Comparison of ENCODE assay signal across 8 cellular contexts in the genomic region with DNA sequence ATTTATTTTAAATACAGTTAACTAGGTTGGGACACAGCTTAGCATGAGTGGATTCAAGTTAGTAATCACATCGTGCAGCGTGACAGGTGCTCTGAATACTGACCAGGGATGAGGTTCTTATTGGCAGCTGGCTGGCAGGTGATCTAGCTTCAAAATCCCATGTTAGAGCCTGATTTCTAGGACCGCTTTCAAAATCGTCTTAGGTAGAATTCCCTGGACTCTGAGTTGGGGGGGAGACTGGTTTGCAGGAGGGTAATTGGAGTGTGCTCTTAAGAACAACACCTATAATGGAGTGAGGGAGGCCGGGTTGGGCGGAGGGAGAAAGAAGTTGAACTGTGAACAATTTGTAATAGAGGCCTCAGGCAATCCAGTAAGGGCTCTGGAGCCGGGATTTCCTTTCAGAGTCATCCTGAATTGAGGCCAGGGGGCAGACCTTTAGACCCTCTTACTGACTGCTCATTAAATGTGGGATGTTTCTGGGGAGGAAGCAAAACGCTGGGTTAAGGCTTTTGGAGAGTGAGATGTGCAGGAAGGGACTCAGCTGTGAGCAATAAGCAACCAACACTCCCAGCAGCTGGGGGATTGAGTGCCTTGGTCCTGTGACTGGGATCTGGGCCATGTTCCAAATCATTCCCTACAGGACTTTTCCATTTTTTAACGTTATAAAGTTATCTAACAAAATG. TPM values are rescaled to one million over a fixed set of nuclear protein-coding genes. Genes with fewer than 3 reads are reported as not detected.
DNase-seq lines count a peak whose midpoint lies in the region; ATAC-seq and FAIRE-seq lines count a peak whose summit lies in the region.

No MANE protein-coding gene starts in this region.

- H3K4me2 ChIP-seq in mesendoderm (ENCODE audit: low read length): no peak overlapping the region

- peaks cover 10% of the 10 kb centered on the region for H3K79me1 ChIP-seq in mesendoderm (ENCODE audit: low read length)

- H2BK120ac ChIP-seq in mesendoderm (ENCODE audit: low read depth, low read length): no peak overlapping the region

- H3K27me3 Mint-ChIP-seq in stimulated activated naive CD8-positive, alpha-beta T cell treated with anti-CD3 and anti-CD28 coated beads, Interleukin-15, Interleukin-2, amounts not matched to agents 100 ng/mL and 50 ng/mL, for 24 hours: no peaks in the 10 kb centered on the region
- no peaks in the 10 kb centered on the region for H3K27me3 Mint-ChIP-seq in activated naive CD8-positive, alpha-beta T cell treated with anti-CD3 and anti-CD28 coated beads for 36 hours

- H3K36me3 Mint-ChIP-seq in stimulated activated naive CD8-positive, alpha-beta T cell treated with anti-CD3 and anti-CD28 coated beads, Interleukin-15, Interleukin-2, amounts not matched to agents 100 ng/mL and 50 ng/mL, for 24 hours (ENCODE audit: low read depth): peaks cover 23% of the 10 kb centered on the region
- H3K36me3 Mint-ChIP-seq in activated naive CD8-positive, alpha-beta T cell treated with anti-CD3 and anti-CD28 coated beads for 36 hours: peaks cover 15% of the 10 kb centered on the region

- no peak overlapping the region for H2AK5ac ChIP-seq in mesendoderm (ENCODE audit: low read length)

- H3K79me2 ChIP-seq in mesendoderm (ENCODE audit: control insufficient read depth, insufficient read depth, low read length): peaks cover 16% of the 10 kb centered on the region

- no peak overlapping the region for H4K8ac ChIP-seq in mesendoderm (ENCODE audit: low read depth, low read length)

- H3K4me3 Mint-ChIP-seq in stimulated activated naive CD8-positive, alpha-beta T cell treated with anti-CD3 and anti-CD28 coated beads, Interleukin-15, Interleukin-2, amounts not matched to agents 100 ng/mL and 50 ng/mL, for 24 hours: peak overlapping the region; percentile 92
- peak overlapping the region; percentile 89 for H3K4me3 Mint-ChIP-seq in activated naive CD8-positive, alpha-beta T cell treated with anti-CD3 and anti-CD28 coated beads for 36 hours

- no peak for FAIRE-seq in urothelium cell line (lab: Jason Lieb, UNC)

- H3K4me3 ChIP-seq in mesendoderm (ENCODE audit: low read length): no peak overlapping the region

- peak overlapping the region; percentile 40 for H3K56ac ChIP-seq in mesendoderm (ENCODE audit: low read length)

- no peak overlapping the region for H3K4ac ChIP-seq in mesendoderm (ENCODE audit: low read depth, low read length)

- no peak overlapping the region for H4K5ac ChIP-seq in mesendoderm (ENCODE audit: low read length)

- H3K27ac ChIP-seq in mesendoderm (ENCODE audit: low read depth, low read length): no peak overlapping the region

- no peak overlapping the region for H2BK5ac ChIP-seq in mesendoderm (ENCODE audit: low read length)

- DNase-seq in stimulated activated naive CD8-positive, alpha-beta T cell treated with anti-CD3 and anti-CD28 coated beads, Interleukin-15, Interleukin-2, amounts not matched to agents 100 U/mL and 50 U/mL, for 24 hours: no peak
- no peak for DNase-seq in activated naive CD8-positive, alpha-beta T cell treated with anti-CD3 and anti-CD28 coated beads for 36 hours
- DNase-seq in mesendoderm (no peak), NCI-H1092 treated with DMSO at 0.1 percent for 48 hours (lab: John Stamatoyannopoulos, UW) (no peak), urothelium cell line (ENCODE audit: low spot score) (no peak)

- H3K27ac Mint-ChIP-seq in stimulated activated naive CD8-positive, alpha-beta T cell treated with anti-CD3 and anti-CD28 coated beads, Interleukin-15, Interleukin-2, amounts not matched to agents 100 ng/mL and 50 ng/mL, for 24 hours: peak overlapping the region; percentile 93
- no peak overlapping the region for H3K27ac Mint-ChIP-seq in activated naive CD8-positive, alpha-beta T cell treated with anti-CD3 and anti-CD28 coated beads for 36 hours

- H3K18ac ChIP-seq in mesendoderm (ENCODE audit: low read length): no peak overlapping the region

- no peak overlapping the region for H2BK15ac ChIP-seq in mesendoderm (replicated peaks; ENCODE audit: low read depth)

- peak overlapping the region; percentile 6 for H3K9ac ChIP-seq in mesendoderm (ENCODE audit: low read length)

- H3K27me3 ChIP-seq in mesendoderm (ENCODE audit: insufficient read depth, low read length, poor library complexity): no peaks in the 10 kb centered on the region

- no peak overlapping the region for H3K23ac ChIP-seq in mesendoderm (ENCODE audit: low read length)

- ATAC-seq in stimulated activated naive CD8-positive, alpha-beta T cell treated with anti-CD3 and anti-CD28 coated beads, Interleukin-15, Interleukin-2, amounts not matched to agents 100 U/mL and 50 U/mL, for 24 hours: no peak
- ATAC-seq in GM18517 (IDR thresholded peaks at IDR 0.05; ENCODE audit: unreplicated experiment) (no peak), esophagus mucosa (no peak)

- WGBS in mesendoderm (ENCODE audit: extremely low coverage, insufficient coverage, low lambda C conversion rate): no CpG with 5 or more reads among the region's 9 CpGs

- H3K4me1 ChIP-seq in mesendoderm (ENCODE audit: control insufficient read depth, low read depth, low read length): peaks cover 4% of the 10 kb centered on the region

- H3K4me1 Mint-ChIP-seq in stimulated activated naive CD8-positive, alpha-beta T cell treated with anti-CD3 and anti-CD28 coated beads, Interleukin-15, Interleukin-2, amounts not matched to agents 100 ng/mL and 50 ng/mL, for 24 hours (ENCODE audit: low read depth): peaks cover 21% of the 10 kb centered on the region
- peaks cover 20% of the 10 kb centered on the region for H3K4me1 Mint-ChIP-seq in activated naive CD8-positive, alpha-beta T cell treated with anti-CD3 and anti-CD28 coated beads for 36 hours

- no peaks in the 10 kb centered on the region for H3K9me3 Mint-ChIP-seq in stimulated activated naive CD8-positive, alpha-beta T cell treated with anti-CD3 and anti-CD28 coated beads, Interleukin-15, Interleukin-2, amounts not matched to agents 100 ng/mL and 50 ng/mL, for 24 hours
- no peaks in the 10 kb centered on the region for H3K9me3 Mint-ChIP-seq in activated naive CD8-positive, alpha-beta T cell treated with anti-CD3 and anti-CD28 coated beads for 36 hours

- peaks cover under 1% of the 10 kb centered on the region for H3K36me3 ChIP-seq in mesendoderm (ENCODE audit: control insufficient read depth, insufficient read depth, low read length)

RNA-seq across cellular contexts. Expression of a gene that starts 0.9 kb away (rescaled TPM):
- 10 to 100 TPM; 38.3 to 41.0 TPM for total RNA-seq in activated naive CD8-positive, alpha-beta T cell treated with anti-CD3 and anti-CD28 coated beads for 36 hours
- polyA plus RNA-seq in mesendoderm (2013, experiment 1 of 2): 34.5 TPM
- polyA plus RNA-seq in mesendoderm (2013, experiment 2 of 2): 35.5 TPM
- total RNA-seq in esophagus mucosa: 13.5 TPM
